ENCODE assay signal across 8 cellular contexts in the genomic region with DNA sequence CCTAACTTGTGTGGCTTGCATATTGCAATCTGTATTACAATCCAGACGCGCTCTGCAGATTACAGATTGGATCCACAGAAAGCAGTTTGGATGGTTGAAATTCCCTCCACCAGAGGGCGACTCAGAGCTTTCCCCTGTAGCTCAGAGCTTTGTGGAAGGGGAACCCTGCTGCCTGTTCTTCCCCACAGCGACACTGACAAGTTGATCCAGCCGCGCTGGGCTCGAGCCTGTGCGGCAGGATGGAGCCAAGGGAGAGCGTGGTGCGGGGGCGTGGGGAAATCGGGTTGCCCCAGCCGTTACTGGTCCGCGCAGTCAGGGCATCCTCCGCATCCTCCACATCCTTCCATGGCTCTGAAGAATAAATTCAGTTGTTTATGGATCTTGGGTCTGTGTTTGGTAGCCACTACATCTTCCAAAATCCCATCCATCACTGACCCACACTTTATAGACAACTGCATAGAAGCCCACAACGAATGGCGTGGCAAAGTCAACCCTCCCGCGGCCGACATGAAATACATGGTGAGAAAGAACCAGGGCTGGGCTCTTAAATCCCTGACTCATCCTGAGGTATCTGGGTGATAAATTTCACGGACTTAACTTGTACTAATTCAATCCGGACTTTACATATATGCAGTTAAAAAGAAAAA. TPM values are rescaled to one million over a fixed set of nuclear protein-coding genes. Genes with fewer than 3 reads are reported as not detected.
DNase-seq lines count a peak whose midpoint lies in the region; ATAC-seq lines count a peak whose summit lies in the region.

A gene with protein sequence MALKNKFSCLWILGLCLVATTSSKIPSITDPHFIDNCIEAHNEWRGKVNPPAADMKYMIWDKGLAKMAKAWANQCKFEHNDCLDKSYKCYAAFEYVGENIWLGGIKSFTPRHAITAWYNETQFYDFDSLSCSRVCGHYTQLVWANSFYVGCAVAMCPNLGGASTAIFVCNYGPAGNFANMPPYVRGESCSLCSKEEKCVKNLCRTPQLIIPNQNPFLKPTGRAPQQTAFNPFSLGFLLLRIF (plus strand): TSS at position 287 of the 647 bp plus-strand sequence. CDS start 59 bp downstream, at position 346.

- H3K27me3 Mint-ChIP-seq in activated CD4-positive, alpha-beta memory T cell treated with anti-CD3 and anti-CD28 coated beads, Interleukin-2, amount 10 ng/mL, durations not matched to agents 7 days and 5 days = peaks cover 31% of the 10 kb centered on the region

- peaks cover 4% of the 10 kb centered on the region for H3K4me1 ChIP-seq in effector memory CD4-positive, alpha-beta T cell (ENCODE audit: control insufficient read depth, insufficient read depth, low read length, poor library complexity, severe bottlenecking)

- ATAC-seq in GM18520 (IDR thresholded peaks at IDR 0.05; ENCODE audit: unreplicated experiment) = peak; percentile 45
- peak; percentile 59 for ATAC-seq in HG03060 (IDR thresholded peaks at IDR 0.05; ENCODE audit: low read depth, unreplicated experiment)

- no peaks in the 10 kb centered on the region for H3K27me3 ChIP-seq in effector memory CD4-positive, alpha-beta T cell (replicated peaks; ENCODE audit: control insufficient read depth, insufficient read depth, low read length, poor library complexity, severe bottlenecking)

- H3K36me3 ChIP-seq in effector memory CD4-positive, alpha-beta T cell (ENCODE audit: control insufficient read depth, insufficient read depth, low read length) = no peaks in the 10 kb centered on the region

- peaks cover 33% of the 10 kb centered on the region for H3K4me1 Mint-ChIP-seq in activated CD4-positive, alpha-beta memory T cell treated with anti-CD3 and anti-CD28 coated beads, Interleukin-2, amount 10 ng/mL, durations not matched to agents 7 days and 5 days

- DNase-seq in AG08395 (ENCODE audit: low spot score) (peak; percentile 80), NCI-H524 treated with DMSO at 0.1 percent for 48 hours (lab: John Stamatoyannopoulos, UW) (peak; percentile 26), lung microvascular endothelial cell (ENCODE audit: low read depth in 2 of 2) (peak; percentile 89)
- peak; percentile 83 for DNase-seq in activated CD4-positive, alpha-beta memory T cell treated with anti-CD3 and anti-CD28 coated beads, Interleukin-2, amount 10 ng/mL, durations not matched to agents 7 days and 5 days
- peak; percentile 57 to 71 (median 61) for DNase-seq in effector memory CD4-positive, alpha-beta T cell
- peak; percentile 65 to 79 (median 77) for DNase-seq in stimulated activated CD4-positive, alpha-beta T cell treated with anti-CD3 and anti-CD28 coated beads, TNF-alpha, amount 100 ng/mL, for 48 hours (ENCODE audit: low read depth in 3 of 3)

- H3K4me3 Mint-ChIP-seq in activated CD4-positive, alpha-beta memory T cell treated with anti-CD3 and anti-CD28 coated beads, Interleukin-2, amount 10 ng/mL, durations not matched to agents 7 days and 5 days = peak within 1 kb of the TSS; percentile 59

- no peaks in the 10 kb centered on the region for H3K9me3 ChIP-seq in effector memory CD4-positive, alpha-beta T cell (ENCODE audit: control insufficient read depth, low read length)

- peak within 1 kb of the TSS; percentile 29 for H3K4me3 ChIP-seq in effector memory CD4-positive, alpha-beta T cell (ENCODE audit: insufficient read depth, low read depth, low read length, poor library complexity, severe bottlenecking)

- no peaks in the 10 kb centered on the region for H3K36me3 Mint-ChIP-seq in activated CD4-positive, alpha-beta memory T cell treated with anti-CD3 and anti-CD28 coated beads, Interleukin-2, amount 10 ng/mL, durations not matched to agents 7 days and 5 days (ENCODE audit: low read depth)

- no peak within 1 kb of the TSS for H3K27ac ChIP-seq in effector memory CD4-positive, alpha-beta T cell (ENCODE audit: insufficient read depth, low read length, poor library complexity, severe bottlenecking)

- CTCF ChIA-PET in activated CD4-positive, alpha-beta memory T cell treated with anti-CD3 and anti-CD28 coated beads, Interleukin-2, amount 10 ng/mL, durations not matched to agents 7 days and 5 days (lab: Charles Lee) = interaction anchor here (0.6 to 3.6 kb wide), 20 partner anchors 10 to 289 kb away, joined by 3 to 17 read pairs (median 4); a partner anchor contains a TSS

- no peaks in the 10 kb centered on the region for H3K9me3 Mint-ChIP-seq in activated CD4-positive, alpha-beta memory T cell treated with anti-CD3 and anti-CD28 coated beads, Interleukin-2, amount 10 ng/mL, durations not matched to agents 7 days and 5 days

- POLR2A ChIA-PET in activated CD4-positive, alpha-beta memory T cell treated with anti-CD3 and anti-CD28 coated beads, Interleukin-2, amount 10 ng/mL, durations not matched to agents 7 days and 5 days (lab: Charles Lee) = interaction anchor here (0.6 to 1.7 kb wide), 6 partner anchors 57 to 177 kb away, joined by 3 to 7 read pairs (median 4); a partner anchor contains a TSS

- no peak within 1 kb of the TSS for H3K27ac Mint-ChIP-seq in activated CD4-positive, alpha-beta memory T cell treated with anti-CD3 and anti-CD28 coated beads, Interleukin-2, amount 10 ng/mL, durations not matched to agents 7 days and 5 days

RNA-seq across cellular contexts. Expression of the gene that starts here (rescaled TPM):
- total RNA-seq in activated CD4-positive, alpha-beta memory T cell treated with anti-CD3 and anti-CD28 coated beads, Interleukin-2, amount 10 ng/mL, durations not matched to agents 7 days and 5 days = not detected
- not detected in 2 replicates for total RNA-seq in lung microvascular endothelial cell

Comparison
In these comparisons a context has a peak if more than half of its experiments do, and no peak if none do; other contexts are left out.
1. Peak in DNase-seq in activated CD4-positive, alpha-beta memory T cell treated with anti-CD3 and anti-CD28 coated beads, Interleukin-2, amount 10 ng/mL, durations not matched to agents 7 days and 5 days; RNA of the gene not detected or under 1 TPM.
2. Peak in DNase-seq in lung microvascular endothelial cell; RNA of the gene not detected or under 1 TPM.
3. DNase-seq: peak in every context shown above with its lines; median percentile 89 in lung microvascular endothelial cell; 83 in activated CD4-positive, alpha-beta memory T cell treated with anti-CD3 and anti-CD28 coated beads, Interleukin-2, amount 10 ng/mL, durations not matched to agents 7 days and 5 days; 80 in AG08395; 77 in stimulated activated CD4-positive, alpha-beta T cell treated with anti-CD3 and anti-CD28 coated beads, TNF-alpha, amount 100 ng/mL, for 48 hours; 61 in effector memory CD4-positive, alpha-beta T cell; 26 in NCI-H524 treated with DMSO at 0.1 percent for 48 hours.